ENCODE assay signal across 1 cellular context in the genomic region with DNA sequence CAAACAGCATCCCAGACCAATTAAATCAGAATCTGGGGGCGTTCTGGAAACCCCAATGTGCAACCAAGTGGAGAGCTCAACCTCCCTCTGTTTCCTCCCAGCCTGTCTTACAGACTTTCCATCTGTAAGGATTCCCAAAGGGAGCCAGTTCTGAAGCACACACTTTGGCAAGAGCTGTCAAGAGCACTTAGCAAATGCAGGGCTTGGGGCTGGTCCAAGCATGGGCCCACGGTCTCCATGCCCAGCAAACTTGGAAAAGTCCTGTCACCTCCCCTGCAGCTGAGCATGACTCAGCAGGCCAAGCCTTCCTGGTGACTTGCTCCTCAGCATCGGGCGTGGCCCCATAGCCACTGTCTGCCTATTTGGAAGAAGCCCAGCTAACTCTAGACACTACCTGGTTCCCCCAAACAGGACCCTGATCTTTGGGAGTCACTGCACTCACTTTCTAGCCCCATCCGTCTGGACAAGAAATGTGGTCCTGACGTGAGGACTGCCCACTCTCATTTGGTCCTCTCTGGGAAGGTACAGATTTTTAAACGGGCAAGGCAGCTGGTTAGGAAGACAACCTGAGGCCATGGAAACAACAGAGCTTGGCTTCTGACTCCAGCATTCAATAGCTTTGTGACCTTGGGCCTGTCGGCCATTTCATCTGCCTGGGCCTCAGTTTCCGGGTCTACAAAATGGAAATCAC.
TF ChIP-seq lines count a peak whose summit lies in the region.

No MANE protein-coding gene starts in this region.

TF ChIP-seq in H1, 55 proteins besides CTCF, POLR2A, EP300 and RAD21 (continued from another document):
- TF ChIP-seq, protein P1, sequence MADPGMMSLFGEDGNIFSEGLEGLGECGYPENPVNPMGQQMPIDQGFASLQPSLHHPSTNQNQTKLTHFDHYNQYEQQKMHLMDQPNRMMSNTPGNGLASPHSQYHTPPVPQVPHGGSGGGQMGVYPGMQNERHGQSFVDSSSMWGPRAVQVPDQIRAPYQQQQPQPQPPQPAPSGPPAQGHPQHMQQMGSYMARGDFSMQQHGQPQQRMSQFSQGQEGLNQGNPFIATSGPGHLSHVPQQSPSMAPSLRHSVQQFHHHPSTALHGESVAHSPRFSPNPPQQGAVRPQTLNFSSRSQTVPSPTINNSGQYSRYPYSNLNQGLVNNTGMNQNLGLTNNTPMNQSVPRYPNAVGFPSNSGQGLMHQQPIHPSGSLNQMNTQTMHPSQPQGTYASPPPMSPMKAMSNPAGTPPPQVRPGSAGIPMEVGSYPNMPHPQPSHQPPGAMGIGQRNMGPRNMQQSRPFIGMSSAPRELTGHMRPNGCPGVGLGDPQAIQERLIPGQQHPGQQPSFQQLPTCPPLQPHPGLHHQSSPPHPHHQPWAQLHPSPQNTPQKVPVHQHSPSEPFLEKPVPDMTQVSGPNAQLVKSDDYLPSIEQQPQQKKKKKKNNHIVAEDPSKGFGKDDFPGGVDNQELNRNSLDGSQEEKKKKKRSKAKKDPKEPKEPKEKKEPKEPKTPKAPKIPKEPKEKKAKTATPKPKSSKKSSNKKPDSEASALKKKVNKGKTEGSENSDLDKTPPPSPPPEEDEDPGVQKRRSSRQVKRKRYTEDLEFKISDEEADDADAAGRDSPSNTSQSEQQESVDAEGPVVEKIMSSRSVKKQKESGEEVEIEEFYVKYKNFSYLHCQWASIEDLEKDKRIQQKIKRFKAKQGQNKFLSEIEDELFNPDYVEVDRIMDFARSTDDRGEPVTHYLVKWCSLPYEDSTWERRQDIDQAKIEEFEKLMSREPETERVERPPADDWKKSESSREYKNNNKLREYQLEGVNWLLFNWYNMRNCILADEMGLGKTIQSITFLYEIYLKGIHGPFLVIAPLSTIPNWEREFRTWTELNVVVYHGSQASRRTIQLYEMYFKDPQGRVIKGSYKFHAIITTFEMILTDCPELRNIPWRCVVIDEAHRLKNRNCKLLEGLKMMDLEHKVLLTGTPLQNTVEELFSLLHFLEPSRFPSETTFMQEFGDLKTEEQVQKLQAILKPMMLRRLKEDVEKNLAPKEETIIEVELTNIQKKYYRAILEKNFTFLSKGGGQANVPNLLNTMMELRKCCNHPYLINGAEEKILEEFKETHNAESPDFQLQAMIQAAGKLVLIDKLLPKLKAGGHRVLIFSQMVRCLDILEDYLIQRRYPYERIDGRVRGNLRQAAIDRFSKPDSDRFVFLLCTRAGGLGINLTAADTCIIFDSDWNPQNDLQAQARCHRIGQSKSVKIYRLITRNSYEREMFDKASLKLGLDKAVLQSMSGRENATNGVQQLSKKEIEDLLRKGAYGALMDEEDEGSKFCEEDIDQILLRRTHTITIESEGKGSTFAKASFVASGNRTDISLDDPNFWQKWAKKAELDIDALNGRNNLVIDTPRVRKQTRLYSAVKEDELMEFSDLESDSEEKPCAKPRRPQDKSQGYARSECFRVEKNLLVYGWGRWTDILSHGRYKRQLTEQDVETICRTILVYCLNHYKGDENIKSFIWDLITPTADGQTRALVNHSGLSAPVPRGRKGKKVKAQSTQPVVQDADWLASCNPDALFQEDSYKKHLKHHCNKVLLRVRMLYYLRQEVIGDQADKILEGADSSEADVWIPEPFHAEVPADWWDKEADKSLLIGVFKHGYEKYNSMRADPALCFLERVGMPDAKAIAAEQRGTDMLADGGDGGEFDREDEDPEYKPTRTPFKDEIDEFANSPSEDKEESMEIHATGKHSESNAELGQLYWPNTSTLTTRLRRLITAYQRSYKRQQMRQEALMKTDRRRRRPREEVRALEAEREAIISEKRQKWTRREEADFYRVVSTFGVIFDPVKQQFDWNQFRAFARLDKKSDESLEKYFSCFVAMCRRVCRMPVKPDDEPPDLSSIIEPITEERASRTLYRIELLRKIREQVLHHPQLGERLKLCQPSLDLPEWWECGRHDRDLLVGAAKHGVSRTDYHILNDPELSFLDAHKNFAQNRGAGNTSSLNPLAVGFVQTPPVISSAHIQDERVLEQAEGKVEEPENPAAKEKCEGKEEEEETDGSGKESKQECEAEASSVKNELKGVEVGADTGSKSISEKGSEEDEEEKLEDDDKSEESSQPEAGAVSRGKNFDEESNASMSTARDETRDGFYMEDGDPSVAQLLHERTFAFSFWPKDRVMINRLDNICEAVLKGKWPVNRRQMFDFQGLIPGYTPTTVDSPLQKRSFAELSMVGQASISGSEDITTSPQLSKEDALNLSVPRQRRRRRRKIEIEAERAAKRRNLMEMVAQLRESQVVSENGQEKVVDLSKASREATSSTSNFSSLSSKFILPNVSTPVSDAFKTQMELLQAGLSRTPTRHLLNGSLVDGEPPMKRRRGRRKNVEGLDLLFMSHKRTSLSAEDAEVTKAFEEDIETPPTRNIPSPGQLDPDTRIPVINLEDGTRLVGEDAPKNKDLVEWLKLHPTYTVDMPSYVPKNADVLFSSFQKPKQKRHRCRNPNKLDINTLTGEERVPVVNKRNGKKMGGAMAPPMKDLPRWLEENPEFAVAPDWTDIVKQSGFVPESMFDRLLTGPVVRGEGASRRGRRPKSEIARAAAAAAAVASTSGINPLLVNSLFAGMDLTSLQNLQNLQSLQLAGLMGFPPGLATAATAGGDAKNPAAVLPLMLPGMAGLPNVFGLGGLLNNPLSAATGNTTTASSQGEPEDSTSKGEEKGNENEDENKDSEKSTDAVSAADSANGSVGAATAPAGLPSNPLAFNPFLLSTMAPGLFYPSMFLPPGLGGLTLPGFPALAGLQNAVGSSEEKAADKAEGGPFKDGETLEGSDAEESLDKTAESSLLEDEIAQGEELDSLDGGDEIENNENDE (IDR thresholded peaks at IDR 0.05; ENCODE audit: insufficient replicate concordance, low read length): no peak
- no peak for TF ChIP-seq CREB1 (IDR thresholded peaks at IDR 0.05)
